In the genomic region with DNA sequence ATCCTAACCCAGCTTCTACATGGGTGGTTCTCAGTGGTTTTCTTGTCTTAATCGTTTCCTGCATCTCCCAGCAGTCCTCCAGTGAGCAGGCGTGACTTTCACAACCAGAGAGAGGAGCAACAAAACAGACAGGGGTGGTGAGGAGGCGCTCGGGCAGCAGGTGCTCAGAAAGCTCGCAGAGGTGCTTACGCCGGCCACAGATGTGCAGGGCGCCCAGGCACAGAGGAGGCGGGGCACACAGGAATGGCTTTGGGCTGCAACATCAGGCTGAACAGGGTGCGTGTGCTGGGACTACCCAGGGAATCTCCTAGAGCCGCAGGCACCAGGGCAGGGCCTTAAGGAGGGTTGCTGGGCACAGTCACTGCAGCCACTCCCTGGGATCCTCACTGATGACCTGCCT, we compare ENCODE assay signal across 19 cellular contexts. TPM values are rescaled to one million over a fixed set of nuclear protein-coding genes. Genes with fewer than 3 reads are reported as not detected.
DNase-seq lines count a peak whose midpoint lies in the region; ATAC-seq and TF ChIP-seq lines count a peak whose summit lies in the region.
"Had no signal": no experiment of that assay in that cellular context is flagged by ENCODE, and none has a peak within 500 bp of the region (broad histone marks: within the 10 kb centered on the region; RNA-seq: fewer than 3 reads in every experiment).

No MANE protein-coding gene starts in this region.

- H3K9me3 ChIP-seq in osteoblast (ENCODE audit: low read depth, low read length) (no peaks in the 10 kb centered on the region), SK-N-SH (no peaks in the 10 kb centered on the region)
- H3K9me3 ChIP-seq: Caco-2, esophagus muscularis mucosa, left ventricle myocardium inferior, vagina had no signal

- H3K4me1 ChIP-seq in GM23338 (ENCODE audit: insufficient read depth) = no peaks in the 10 kb centered on the region; the same call in 1 of the 2 replicates
- H3K4me1 ChIP-seq in osteoblast (ENCODE audit: insufficient read depth, low read length) = no peaks in the 10 kb centered on the region
- peaks cover 0 to 12% of the 10 kb centered on the region in 2 experiments; a peak in 1 of 4 replicates for H3K4me1 ChIP-seq in SK-N-SH (ENCODE audit: control insufficient read depth in 1 of 2, insufficient read depth in 2 of 2, low read depth in 1 of 2, low read length in 1 of 2)
- H3K4me1 ChIP-seq: Caco-2, esophagus muscularis mucosa, vagina had no signal

- POLR2A ChIA-PET in activated CD8-positive, alpha-beta T cell treated with anti-CD3 and anti-CD28 coated beads for 36 hours (lab: Charles Lee) = no interaction called here
- POLR2A ChIA-PET in activated CD8-positive, alpha-beta T cell treated with anti-CD3 and anti-CD28 coated beads, Interleukin-2, amount 10 ng/mL, durations not matched to agents 7 days and 5 days (lab: Charles Lee) = interaction anchor here (0.6 kb wide), 1 partner anchor 20 kb away, joined by 3 read pairs; no protein-coding TSS in a partner anchor
- POLR2A ChIA-PET in SK-N-SH (lab: Yijun Ruan, JAX) = no interaction called here

- H3K36me3 ChIP-seq in GM23338 (ENCODE audit: insufficient read depth) = peaks cover 12% of the 10 kb centered on the region
- peaks cover 15% of the 10 kb centered on the region for H3K36me3 ChIP-seq in osteoblast (ENCODE audit: insufficient read depth, low read length)
- peaks cover 9 to 23% of the 10 kb centered on the region in 2 experiments for H3K36me3 ChIP-seq in SK-N-SH (replicated peaks in 1 of 2; ENCODE audit: control insufficient read depth in 1 of 2, insufficient read depth in 2 of 2, low read length in 1 of 2)

- intact Hi-C loops in activated CD8-positive, alpha-beta T cell treated with anti-CD3 and anti-CD28 coated beads for 36 hours (cut with micrococcal nuclease) = no loop called here

- H3K27ac Mint-ChIP-seq in activated CD8-positive, alpha-beta T cell treated with anti-CD3 and anti-CD28 coated beads for 36 hours = peak overlapping the region; percentile 38
- H3K27ac Mint-ChIP-seq in activated CD8-positive, alpha-beta T cell treated with anti-CD3 and anti-CD28 coated beads, Interleukin-2, amount 10 ng/mL, durations not matched to agents 7 days and 5 days = no peak overlapping the region
- peak overlapping the region; percentile 71; the same call in 1 of the 2 replicates for H3K27ac Mint-ChIP-seq in GM23338
- H3K27ac Mint-ChIP-seq: HFFc6; stimulated activated naive CD8-positive, alpha-beta T cell treated with anti-CD3 and anti-CD28 coated beads, Interleukin-15, Interleukin-2, amounts not matched to agents 100 ng/mL and 50 ng/mL, for 24 hours had no signal

- peaks cover 16% of the 10 kb centered on the region for H3K4me1 Mint-ChIP-seq in activated CD8-positive, alpha-beta T cell treated with anti-CD3 and anti-CD28 coated beads for 36 hours (ENCODE audit: low read depth)
- peaks cover 15% of the 10 kb centered on the region for H3K4me1 Mint-ChIP-seq in activated CD8-positive, alpha-beta T cell treated with anti-CD3 and anti-CD28 coated beads, Interleukin-2, amount 10 ng/mL, durations not matched to agents 7 days and 5 days (ENCODE audit: low read depth)
- peaks cover 14% of the 10 kb centered on the region for H3K4me1 Mint-ChIP-seq in GM23338

- H3K27ac ChIP-seq in GM23338 (ENCODE audit: low read depth) (no peak overlapping the region), osteoblast (ENCODE audit: low read depth, low read length) (no peak overlapping the region), SK-N-SH (ENCODE audit: low read depth in 2 of 2, low read length in 1 of 2) (no peak overlapping the region)
- H3K27ac ChIP-seq: dorsolateral prefrontal cortex, esophagus muscularis mucosa, left ventricle myocardium inferior, vagina had no signal

- H4K20me1 ChIP-seq in GM23338 (replicated peaks; ENCODE audit: insufficient read depth) = peaks cover 41% of the 10 kb centered on the region
- H4K20me1 ChIP-seq in osteoblast (ENCODE audit: insufficient read depth, low read length) = peaks cover 10% of the 10 kb centered on the region
- H4K20me1 ChIP-seq in SK-N-SH (ENCODE audit: insufficient read depth) = no peaks in the 10 kb centered on the region; the same call in 1 of the 2 replicates

- no peak overlapping the region for H3K9ac ChIP-seq in SK-N-SH

- no peak for TF ChIP-seq CTCF in activated CD8-positive, alpha-beta T cell treated with anti-CD3 and anti-CD28 coated beads for 36 hours (IDR thresholded peaks at IDR 0.05)
- TF ChIP-seq CTCF in GM23338 (conservative IDR thresholded peaks at IDR 0.05; ENCODE audit: low read depth in 2 of 2) (no peak), osteoblast (IDR thresholded peaks at IDR 0.05; ENCODE audit: extremely low read depth, low read depth, low read length) (no peak), SK-N-SH (IDR thresholded peaks at IDR 0.05) (no peak)

- H3K9me3 Mint-ChIP-seq in activated CD8-positive, alpha-beta T cell treated with anti-CD3 and anti-CD28 coated beads for 36 hours = no peaks in the 10 kb centered on the region
- H3K9me3 Mint-ChIP-seq in activated CD8-positive, alpha-beta T cell treated with anti-CD3 and anti-CD28 coated beads, Interleukin-2, amount 10 ng/mL, durations not matched to agents 7 days and 5 days (ENCODE audit: insufficient read depth) = no peaks in the 10 kb centered on the region
- H3K9me3 Mint-ChIP-seq in GM23338 = no peaks in the 10 kb centered on the region
- H3K9me3 Mint-ChIP-seq: HFFc6; stimulated activated naive CD8-positive, alpha-beta T cell treated with anti-CD3 and anti-CD28 coated beads, Interleukin-15, Interleukin-2, amounts not matched to agents 100 ng/mL and 50 ng/mL, for 24 hours had no signal

- no peak overlapping the region for H3K4me2 ChIP-seq in GM23338
- no peak overlapping the region for H3K4me2 ChIP-seq in osteoblast (ENCODE audit: insufficient read depth, low read length)
- H3K4me2 ChIP-seq in SK-N-SH = no peak overlapping the region

- ATAC-seq in activated CD8-positive, alpha-beta T cell treated with anti-CD3 and anti-CD28 coated beads for 36 hours = no peak
- no peak for ATAC-seq in activated CD8-positive, alpha-beta T cell treated with anti-CD3 and anti-CD28 coated beads, Interleukin-2, amount 10 ng/mL, durations not matched to agents 7 days and 5 days
- peak; percentile 30; the same call in 2 of the 3 replicates for ATAC-seq in GM23338

- H3F3A ChIP-seq in GM23338 (replicated peaks; ENCODE audit: low read depth) (peaks cover 8% of the 10 kb centered on the region), SK-N-SH (replicated peaks; ENCODE audit: insufficient read depth) (no peaks in the 10 kb centered on the region)

- no peak for TF ChIP-seq RAD21 in SK-N-SH (IDR thresholded peaks at IDR 0.05; ENCODE audit: low read length)

- H3K79me2 ChIP-seq in GM23338 (replicated peaks; ENCODE audit: insufficient read depth) (peaks cover 59% of the 10 kb centered on the region), osteoblast (ENCODE audit: insufficient read depth, low read length) (peaks cover 3% of the 10 kb centered on the region), SK-N-SH (ENCODE audit: insufficient read depth) (peaks cover 7% of the 10 kb centered on the region; the same call in 1 of the 2 replicates)

- 97% methylated on average over 8 of the region's 11 CpGs for WGBS in SK-N-SH (ENCODE audit: low lambda C conversion rate)

- CTCF ChIA-PET in activated CD8-positive, alpha-beta T cell treated with anti-CD3 and anti-CD28 coated beads for 36 hours (lab: Charles Lee) = interaction anchor here (0.7 to 1.2 kb wide), 2 partner anchors 9 to 117 kb away, joined by 4 to 5 read pairs; no protein-coding TSS in a partner anchor
- CTCF ChIA-PET in activated CD8-positive, alpha-beta T cell treated with anti-CD3 and anti-CD28 coated beads, Interleukin-2, amount 10 ng/mL, durations not matched to agents 7 days and 5 days (lab: Charles Lee) = no interaction called here
- CTCF ChIA-PET in SK-N-SH (lab: Yijun Ruan, JAX) = no interaction called here

- no peaks in the 10 kb centered on the region for H3K27me3 Mint-ChIP-seq in activated CD8-positive, alpha-beta T cell treated with anti-CD3 and anti-CD28 coated beads for 36 hours
- no peaks in the 10 kb centered on the region for H3K27me3 Mint-ChIP-seq in activated CD8-positive, alpha-beta T cell treated with anti-CD3 and anti-CD28 coated beads, Interleukin-2, amount 10 ng/mL, durations not matched to agents 7 days and 5 days (ENCODE audit: low read depth)
- H3K27me3 Mint-ChIP-seq in GM23338 (ENCODE audit: insufficient read depth, low read depth, poor library complexity) = no peaks in the 10 kb centered on the region
- H3K27me3 Mint-ChIP-seq: stimulated activated naive CD8-positive, alpha-beta T cell treated with anti-CD3 and anti-CD28 coated beads, Interleukin-15, Interleukin-2, amounts not matched to agents 100 ng/mL and 50 ng/mL, for 24 hours had no signal

- no peak for DNase-seq in activated CD8-positive, alpha-beta T cell treated with anti-CD3 and anti-CD28 coated beads for 36 hours
- no peak for DNase-seq in activated CD8-positive, alpha-beta T cell treated with anti-CD3 and anti-CD28 coated beads, Interleukin-2, amount 10 ng/mL, durations not matched to agents 7 days and 5 days
- DNase-seq in GM23338 (ENCODE audit: low spot score) (no peak), NCI-H748 treated with DMSO at 0.1 percent for 48 hours (lab: John Stamatoyannopoulos, UW) (peak; percentile 64), osteoblast (ENCODE audit: insufficient read length, low spot score, missing footprints) (peak; percentile 17), EL (no peak), ureter (ENCODE audit: low spot score) (no peak), SK-N-SH (no peak)
- DNase-seq: Caco-2, dorsolateral prefrontal cortex, GF-D8, HFFc6, left ventricle myocardium inferior, retina, SIG-M5, T1000 had no signal

- no peak for TF ChIP-seq EP300 in SK-N-SH (IDR thresholded peaks at IDR 0.05; ENCODE audit: borderline replicate concordance in 1 of 2, low read depth in 1 of 2, low read length in 1 of 2)

- H3K27me3 ChIP-seq in GM23338 (ENCODE audit: insufficient read depth) (no peaks in the 10 kb centered on the region), osteoblast (ENCODE audit: insufficient read depth, low read length) (no peaks in the 10 kb centered on the region), SK-N-SH (ENCODE audit: insufficient read depth) (no peaks in the 10 kb centered on the region)
- H3K27me3 ChIP-seq: dorsolateral prefrontal cortex, esophagus muscularis mucosa, vagina had no signal

- H3K36me3 Mint-ChIP-seq in activated CD8-positive, alpha-beta T cell treated with anti-CD3 and anti-CD28 coated beads for 36 hours (ENCODE audit: low read depth) = peaks cover 38% of the 10 kb centered on the region
- peaks cover 37% of the 10 kb centered on the region for H3K36me3 Mint-ChIP-seq in activated CD8-positive, alpha-beta T cell treated with anti-CD3 and anti-CD28 coated beads, Interleukin-2, amount 10 ng/mL, durations not matched to agents 7 days and 5 days (ENCODE audit: low read depth)
- peaks cover 46% of the 10 kb centered on the region for H3K36me3 Mint-ChIP-seq in GM23338 (ENCODE audit: low read depth)

- no peak overlapping the region for H2AFZ ChIP-seq in GM23338
- H2AFZ ChIP-seq in osteoblast (ENCODE audit: low read length) = no peak overlapping the region
- H2AFZ ChIP-seq in SK-N-SH (ENCODE audit: low read depth) = no peak overlapping the region

- H3K9me2 ChIP-seq in GM23338 (ENCODE audit: insufficient read depth) = no peaks in the 10 kb centered on the region
- no peaks in the 10 kb centered on the region for H3K9me2 ChIP-seq in SK-N-SH

- H3K4me3 ChIP-seq in GM23338 (no peak overlapping the region), osteoblast (ENCODE audit: insufficient read depth, low read length) (no peak overlapping the region), SK-N-SH (ENCODE audit: low read depth in 2 of 2, low read length in 1 of 2) (no peak overlapping the region)
- H3K4me3 ChIP-seq: dorsolateral prefrontal cortex, esophagus muscularis mucosa, left ventricle myocardium inferior, vagina had no signal

- no peak overlapping the region for H3K4me3 Mint-ChIP-seq in activated CD8-positive, alpha-beta T cell treated with anti-CD3 and anti-CD28 coated beads for 36 hours
- no peak overlapping the region for H3K4me3 Mint-ChIP-seq in activated CD8-positive, alpha-beta T cell treated with anti-CD3 and anti-CD28 coated beads, Interleukin-2, amount 10 ng/mL, durations not matched to agents 7 days and 5 days
- H3K4me3 Mint-ChIP-seq in GM23338 = no peak overlapping the region
- H3K4me3 Mint-ChIP-seq: HFFc6; stimulated activated naive CD8-positive, alpha-beta T cell treated with anti-CD3 and anti-CD28 coated beads, Interleukin-15, Interleukin-2, amounts not matched to agents 100 ng/mL and 50 ng/mL, for 24 hours had no signal

RNA-seq across cellular contexts. Expression of a gene that starts 32.6 kb away (rescaled TPM):
- total RNA-seq in activated CD8-positive, alpha-beta T cell treated with anti-CD3 and anti-CD28 coated beads for 36 hours = 10 to 100 TPM; 80.8 to 81.7 TPM
- total RNA-seq in activated CD8-positive, alpha-beta T cell treated with anti-CD3 and anti-CD28 coated beads, Interleukin-2, amount 10 ng/mL, durations not matched to agents 7 days and 5 days = 100 to 1,000 TPM in 1 of 2 experiments, 10 to 100 TPM in 1; 91.7 to 101 TPM
- total RNA-seq in GM23338 (2014; rRNA removed; shearing (Covaris generic)) = 36.5 and 41.1 TPM in 2 replicates
- 23.0 and 25.2 TPM in 2 replicates for polyA plus RNA-seq in GM23338 (2016; fragmentation: Nextera tagmentation; extraction: Ambion mirVana)
- total RNA-seq in osteoblast = 22.1 and 23.3 TPM in 2 replicates
- 63.2 TPM for total RNA-seq in ureter
- 39.0 and 51.2 TPM in 2 replicates for polyA plus RNA-seq in SK-N-SH (2012; rRNA removed)
- polyA plus RNA-seq in SK-N-SH (2012; cell fraction: cytosol; rRNA removed) = 19.5 and 23.8 TPM in 2 replicates
- 184 and 240 TPM in 2 replicates for polyA plus RNA-seq in SK-N-SH (2012; cell fraction: nucleus; rRNA removed)

Comparison
In these comparisons a context has a peak if more than half of its experiments do, and no peak if none do; other contexts are left out.
1. DNase-seq: peak in NCI-H748 treated with DMSO at 0.1 percent for 48 hours (single experiment) and osteoblast (single experiment); none in activated CD8-positive, alpha-beta T cell treated with anti-CD3 and anti-CD28 coated beads for 36 hours (single experiment), activated CD8-positive, alpha-beta T cell treated with anti-CD3 and anti-CD28 coated beads, Interleukin-2, amount 10 ng/mL, durations not matched to agents 7 days and 5 days (single experiment), GM23338 (single experiment), EL (single experiment), ureter (single experiment) and SK-N-SH (single experiment).